In genomic region chr11:9076046-9076445, GRCh38 we compare ENCODE assay signal across 29 cellular contexts. TPM values are rescaled to one million over a fixed set of nuclear protein-coding genes. Genes with fewer than 3 reads are reported as not detected.
"Had no signal": no experiment of that assay in that cellular context is flagged by ENCODE, and none has a peak within 500 bp of the region (broad histone marks: within the 10 kb centered on the region; RNA-seq: fewer than 3 reads in every experiment).

No MANE protein-coding gene starts in this region.

- H3K27me3 ChIP-seq: colonic mucosa, gastrocnemius medialis, ovary, vagina had no signal

- H3K4me3 Mint-ChIP-seq: activated CD4-positive, alpha-beta memory T cell treated with anti-CD3 and anti-CD28 coated beads, Interleukin-2, amount 10 ng/mL, durations not matched to agents 7 days and 5 days; activated CD4-positive, alpha-beta T cell treated with anti-CD3 and anti-CD28 coated beads, Interleukin-2, amount 10 ng/mL, durations not matched to agents 24 days and 14 days; effector memory CD8-positive, alpha-beta T cell; T-helper 17 cell; type B pancreatic cell had no signal

- DNase-seq: activated CD4-positive, alpha-beta memory T cell treated with anti-CD3 and anti-CD28 coated beads, Interleukin-2, amount 10 ng/mL, durations not matched to agents 7 days and 5 days; activated CD4-positive, alpha-beta T cell treated with anti-CD3 and anti-CD28 coated beads, Interleukin-2, amount 10 ng/mL, durations not matched to agents 24 days and 14 days; activated naive CD4-positive, alpha-beta T cell; activated T-cell treated with anti-CD3 and anti-CD28 coated beads, Interleukin-2, amount 50 U/mL, for 48 hours; colonic mucosa; effector memory CD8-positive, alpha-beta T cell; erythroblast; gastrocnemius medialis; glutamatergic neuron; islet precursor cell; left colon; ovary; retina; stimulated activated CD4-positive, alpha-beta T cell treated with anti-CD3 and anti-CD28 coated beads, Interleukin-12 subunit alpha, Interleukin-12 subunit beta, amount 100 ng/mL, for 4 hours; stimulated activated CD4-positive, alpha-beta T cell treated with anti-CD3 and anti-CD28 coated beads, Interleukin-4, amount 100 ng/mL, for 1 hour; stimulated activated naive CD8-positive, alpha-beta T cell treated with anti-CD3 and anti-CD28 coated beads, Interleukin-15, Interleukin-2, amounts not matched to agents 100 U/mL and 50 U/mL, for 24 hours; T-helper 17 cell; T1000; WERI-Rb-1 had no signal

- H3K9me3 ChIP-seq: colonic mucosa, gastrocnemius medialis, neutrophil, ovary, prostate gland, vagina had no signal

- ATAC-seq: activated CD4-positive, CD25-positive, alpha-beta regulatory T cell treated with anti-CD3 and anti-CD28 coated beads, Interleukin-2, amount 50 U/mL, for 24 hours; activated naive CD4-positive, alpha-beta T cell treated with anti-CD3 and anti-CD28 coated beads, Interleukin-2, amount 50 U/mL, for 72 hours; effector memory CD8-positive, alpha-beta T cell; gastrocnemius medialis; left colon; sciatic nerve; stimulated activated naive CD8-positive, alpha-beta T cell treated with anti-CD3 and anti-CD28 coated beads, Interleukin-15, Interleukin-2, amounts not matched to agents 100 U/mL and 50 U/mL, for 24 hours; T-helper 17 cell had no signal

- H3K36me3 Mint-ChIP-seq: activated naive CD4-positive, alpha-beta T cell treated with anti-CD3 and anti-CD28 coated beads, Interleukin-2, amount 50 U/mL, for 72 hours; type B pancreatic cell had no signal

- H3K27ac Mint-ChIP-seq: activated CD4-positive, alpha-beta memory T cell treated with anti-CD3 and anti-CD28 coated beads, Interleukin-2, amount 10 ng/mL, durations not matched to agents 7 days and 5 days; activated CD4-positive, alpha-beta T cell treated with anti-CD3 and anti-CD28 coated beads, Interleukin-2, amount 10 ng/mL, durations not matched to agents 24 days and 14 days; activated naive CD4-positive, alpha-beta T cell treated with anti-CD3 and anti-CD28 coated beads, Interleukin-2, amount 50 U/mL, for 72 hours; activated T-helper 2 cell treated with anti-CD3 and anti-CD28 coated beads, Interferon-gamma antibody, Interleukin-2, Interleukin-4, amounts not matched to agents 10 μg/mL and 5 μg/mL and 100 μg/mL, durations not matched to agents 14 hours and 24 hours and 36 hours; effector memory CD8-positive, alpha-beta T cell; T-helper 17 cell; type B pancreatic cell had no signal

- H3K36me3 ChIP-seq: colonic mucosa, gastrocnemius medialis, neutrophil, ovary, prostate gland, vagina, WERI-Rb-1 had no signal

- H3K4me1 ChIP-seq: colonic mucosa, prostate gland had no signal

- H3K9me3 Mint-ChIP-seq: activated CD4-positive, alpha-beta memory T cell treated with anti-CD3 and anti-CD28 coated beads, Interleukin-2, amount 10 ng/mL, durations not matched to agents 7 days and 5 days; activated CD4-positive, alpha-beta T cell treated with anti-CD3 and anti-CD28 coated beads, Interleukin-2, amount 10 ng/mL, durations not matched to agents 24 days and 14 days; activated naive CD4-positive, alpha-beta T cell treated with anti-CD3 and anti-CD28 coated beads, Interleukin-2, amount 50 U/mL, for 72 hours; activated T-helper 2 cell treated with anti-CD3 and anti-CD28 coated beads, Interferon-gamma antibody, Interleukin-2, Interleukin-4, amounts not matched to agents 10 μg/mL and 5 μg/mL and 100 μg/mL, durations not matched to agents 14 hours and 24 hours and 36 hours; effector memory CD8-positive, alpha-beta T cell; nephron; type B pancreatic cell had no signal

- H3K4me3 ChIP-seq: colonic mucosa, gastrocnemius medialis, ovary, prostate gland, skin epidermis, vagina had no signal

- H3K27ac ChIP-seq: colonic mucosa, gastrocnemius medialis, neutrophil, ovary, vagina, WERI-Rb-1 had no signal

RNA-seq across cellular contexts. Expression of gene SCUBE2, which starts 15.4 kb away (rescaled TPM):
- total RNA-seq: activated CD4-positive, alpha-beta memory T cell treated with anti-CD3 and anti-CD28 coated beads, Interleukin-2, amount 10 ng/mL, durations not matched to agents 7 days and 5 days; activated CD4-positive, alpha-beta T cell treated with anti-CD3 and anti-CD28 coated beads, Interleukin-2, amount 10 ng/mL, durations not matched to agents 24 days and 14 days; activated T-helper 2 cell treated with anti-CD3 and anti-CD28 coated beads, Interferon-gamma antibody, Interleukin-2, Interleukin-4, amounts not matched to agents 10 μg/mL and 5 μg/mL and 100 μg/mL, durations not matched to agents 14 hours and 24 hours and 36 hours had no signal
